Comparison of ENCODE assay signal across 1 cellular context in genomic region chr4:141220655-141221605, GRCh38.
A peak's percentile ranks its signal among the peaks of the same experiment; 100 is the strongest.
TF ChIP-seq lines count a peak whose summit lies in the region.

Gene ZNF330, plus strand, starts transcription at chr4:141220895. Its CDS starts 1,477 bp downstream, at chr4:141222372.

TF ChIP-seq in HEK293, 187 proteins besides CTCF, POLR2A, EP300 and RAD21 (continued from another document):
- TF ChIP-seq, protein P1, sequence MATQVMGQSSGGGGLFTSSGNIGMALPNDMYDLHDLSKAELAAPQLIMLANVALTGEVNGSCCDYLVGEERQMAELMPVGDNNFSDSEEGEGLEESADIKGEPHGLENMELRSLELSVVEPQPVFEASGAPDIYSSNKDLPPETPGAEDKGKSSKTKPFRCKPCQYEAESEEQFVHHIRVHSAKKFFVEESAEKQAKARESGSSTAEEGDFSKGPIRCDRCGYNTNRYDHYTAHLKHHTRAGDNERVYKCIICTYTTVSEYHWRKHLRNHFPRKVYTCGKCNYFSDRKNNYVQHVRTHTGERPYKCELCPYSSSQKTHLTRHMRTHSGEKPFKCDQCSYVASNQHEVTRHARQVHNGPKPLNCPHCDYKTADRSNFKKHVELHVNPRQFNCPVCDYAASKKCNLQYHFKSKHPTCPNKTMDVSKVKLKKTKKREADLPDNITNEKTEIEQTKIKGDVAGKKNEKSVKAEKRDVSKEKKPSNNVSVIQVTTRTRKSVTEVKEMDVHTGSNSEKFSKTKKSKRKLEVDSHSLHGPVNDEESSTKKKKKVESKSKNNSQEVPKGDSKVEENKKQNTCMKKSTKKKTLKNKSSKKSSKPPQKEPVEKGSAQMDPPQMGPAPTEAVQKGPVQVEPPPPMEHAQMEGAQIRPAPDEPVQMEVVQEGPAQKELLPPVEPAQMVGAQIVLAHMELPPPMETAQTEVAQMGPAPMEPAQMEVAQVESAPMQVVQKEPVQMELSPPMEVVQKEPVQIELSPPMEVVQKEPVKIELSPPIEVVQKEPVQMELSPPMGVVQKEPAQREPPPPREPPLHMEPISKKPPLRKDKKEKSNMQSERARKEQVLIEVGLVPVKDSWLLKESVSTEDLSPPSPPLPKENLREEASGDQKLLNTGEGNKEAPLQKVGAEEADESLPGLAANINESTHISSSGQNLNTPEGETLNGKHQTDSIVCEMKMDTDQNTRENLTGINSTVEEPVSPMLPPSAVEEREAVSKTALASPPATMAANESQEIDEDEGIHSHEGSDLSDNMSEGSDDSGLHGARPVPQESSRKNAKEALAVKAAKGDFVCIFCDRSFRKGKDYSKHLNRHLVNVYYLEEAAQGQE (tag by site-specific recombination; IDR thresholded peaks at IDR 0.05), result no peak
- TF ChIP-seq ZNF202 (tag by site-specific recombination; IDR thresholded peaks at IDR 0.05; ENCODE audit: borderline replicate concordance), result no peak
- no peak for TF ChIP-seq ZNF37A (tag by site-specific recombination; IDR thresholded peaks at IDR 0.05)
- peak; percentile 95 for TF ChIP-seq ZNF629 (tag by site-specific recombination; IDR thresholded peaks at IDR 0.05)
TF ChIP-seq in HEK293: peak in this region for 39.
